Comparison of ENCODE assay signal across 23 cellular contexts in genomic region chr1:16118706-16119105, GRCh38. TPM values are rescaled to one million over a fixed set of nuclear protein-coding genes. Genes with fewer than 3 reads are reported as not detected.
DNase-seq lines count a peak whose midpoint lies in the region; ATAC-seq and TF ChIP-seq lines count a peak whose summit lies in the region.
"Had no signal": no experiment of that assay in that cellular context is flagged by ENCODE, and none has a peak within 500 bp of the region (broad histone marks: within the 10 kb centered on the region; RNA-seq: fewer than 3 reads in every experiment).

No MANE protein-coding gene starts in this region.

- no peak overlapping the region for H3K4me3 ChIP-seq in right cardiac atrium (ENCODE audit: low read length)
- H3K4me3 ChIP-seq in endodermal cell (ENCODE audit: low read length): no peak overlapping the region
- no peak overlapping the region for H3K4me3 ChIP-seq in aorta (ENCODE audit: low read length in 2 of 2)
- H3K4me3 ChIP-seq in GM23338: no peak overlapping the region
- H3K4me3 ChIP-seq in colonic mucosa: no peak overlapping the region

- H3K27me3 ChIP-seq in right cardiac atrium (ENCODE audit: control insufficient read depth, insufficient read depth): no peaks in the 10 kb centered on the region
- no peaks in the 10 kb centered on the region for H3K27me3 ChIP-seq in endodermal cell (ENCODE audit: control insufficient read depth, insufficient read depth, low read length, poor library complexity, severe bottlenecking)
- H3K27me3 ChIP-seq in aorta (ENCODE audit: control insufficient read depth in 1 of 2, insufficient read depth in 2 of 2, low read length in 1 of 2): no peaks in the 10 kb centered on the region
- no peaks in the 10 kb centered on the region for H3K27me3 ChIP-seq in GM23338 (ENCODE audit: insufficient read depth)
- no peaks in the 10 kb centered on the region for H3K27me3 ChIP-seq in colonic mucosa

- H3K27ac ChIP-seq in right cardiac atrium (ENCODE audit: low read length) (no peak overlapping the region), endodermal cell (ENCODE audit: low read depth, low read length) (no peak overlapping the region), aorta (ENCODE audit: low read depth in 1 of 2, low read length in 2 of 2) (no peak overlapping the region), GM23338 (ENCODE audit: low read depth) (no peak overlapping the region), colonic mucosa (no peak overlapping the region)

- intact Hi-C loops in left ventricle myocardium superior (cut with micrococcal nuclease) (no loop called here), right cardiac atrium (cut with DNase I) (no loop called here), aorta (cut with DNase I) (no loop called here), colonic mucosa (cut with DNase I) (no loop called here)

- H3K9me3 ChIP-seq in right cardiac atrium (ENCODE audit: control insufficient read depth, low read length): no peaks in the 10 kb centered on the region
- no peaks in the 10 kb centered on the region for H3K9me3 ChIP-seq in endodermal cell (ENCODE audit: control insufficient read depth, low read length)
- H3K9me3 ChIP-seq in aorta (ENCODE audit: control insufficient read depth, low read length): no peaks in the 10 kb centered on the region
- H3K9me3 ChIP-seq in colonic mucosa: no peaks in the 10 kb centered on the region

- TF ChIP-seq CTCF in endodermal cell (conservative IDR thresholded peaks at IDR 0.05) (no peak), mesothelial cell of epicardium (IDR thresholded peaks at IDR 0.05; ENCODE audit: unreplicated experiment) (no peak), GM23338 (conservative IDR thresholded peaks at IDR 0.05; ENCODE audit: low read depth in 2 of 2) (no peak), colonic mucosa (IDR thresholded peaks at IDR 0.05) (no peak)

- ATAC-seq in left ventricle myocardium superior: no peak
- ATAC-seq in right cardiac atrium: no peak
- no peak for ATAC-seq in aorta (ENCODE audit: low FRiP score)
- ATAC-seq in GM23338: no peak
- ATAC-seq: Panc1, SK-N-SH treated with all-trans-retinoic acid at 6 μM for 48 hours had no signal

- 61% methylated on average over 9 of the region's 9 CpGs for WGBS in right cardiac atrium
- WGBS in endodermal cell (ENCODE audit: insufficient coverage in 1 of 2, insufficient read length in 1 of 2), 2 experiments: 82 to 91% methylated on average over 3 to 9 of the region's 9 CpGs
- 58 to 75% methylated on average over 9 of the region's 9 CpGs for WGBS in aorta, 2 donors

- H4K20me1 ChIP-seq in GM23338 (replicated peaks; ENCODE audit: insufficient read depth): 0 out of 2 replicates have a peak, but pooled peaks cover 3% of the 10 kb centered on the region

- H3K9ac ChIP-seq in endodermal cell (ENCODE audit: extremely low read depth, low read length, poor library complexity, severe bottlenecking) (no peak overlapping the region), colonic mucosa (ENCODE audit: low read depth in 2 of 2, low read length in 2 of 2) (no peak overlapping the region)

- no peaks in the 10 kb centered on the region for H3K9me2 ChIP-seq in GM23338 (ENCODE audit: insufficient read depth)

- H3K4me1 Mint-ChIP-seq in endodermal cell (peaks cover 68% of the 10 kb centered on the region), mesothelial cell of epicardium (peaks cover 31% of the 10 kb centered on the region), GM23338 (peaks cover 66% of the 10 kb centered on the region)
- H3K4me1 Mint-ChIP-seq: IgD-negative memory B cell had no signal

- H3K27ac Mint-ChIP-seq in endodermal cell (peak overlapping the region; percentile 8), mesothelial cell of epicardium (peak overlapping the region; percentile 32), GM23338 (no peak overlapping the region)
- H3K27ac Mint-ChIP-seq: CD14-positive monocyte, IgD-negative memory B cell had no signal

- peak; percentile 19 for DNase-seq in left ventricle myocardium superior
- no peak for DNase-seq in right cardiac atrium
- DNase-seq in endodermal cell: peak; percentile 52
- no peak for DNase-seq in mesothelial cell of epicardium (ENCODE audit: low spot score in 2 of 2, unreplicated experiment in 2 of 2)
- DNase-seq in aorta: peak; percentile 36 to 50
- DNase-seq in GM23338 (ENCODE audit: low spot score): no peak
- no peak for DNase-seq in colonic mucosa
- no peak for DNase-seq in activated CD4-positive, alpha-beta T cell treated with anti-CD3 and anti-CD28 coated beads, Interleukin-2, amount 50 U/mL, for 4 hours
- DNase-seq: AML-193; DMS53; GDM1; Karpas-422; MV-4-11; NCI-H1105 treated with DMSO at 0.1 percent for 48 hours; NCI-H2029 treated with DMSO at 0.1 percent for 48 hours; NCI-H226; NCI-H510A treated with DMSO at 0.1 percent for 48 hours; NCI-H774; NK-92 treated with Interleukin-12 subunit alpha and Interleukin-12 subunit beta, amount 100 ng/mL, for 24 hours had no signal

- H3K4me1 ChIP-seq in right cardiac atrium (ENCODE audit: control insufficient read depth, insufficient read depth, low read length) (no peaks in the 10 kb centered on the region), endodermal cell (ENCODE audit: control insufficient read depth, insufficient read depth, low read length) (peaks cover 30% of the 10 kb centered on the region), aorta (ENCODE audit: control insufficient read depth in 1 of 2, insufficient read depth in 2 of 2, low read length in 2 of 2) (no peaks in the 10 kb centered on the region), GM23338 (ENCODE audit: insufficient read depth) (peaks cover 54% of the 10 kb centered on the region), colonic mucosa (no peaks in the 10 kb centered on the region)

- H3K79me2 ChIP-seq in GM23338 (replicated peaks; ENCODE audit: insufficient read depth): no peaks in the 10 kb centered on the region

- H3K4me3 Mint-ChIP-seq in endodermal cell (no peak overlapping the region), mesothelial cell of epicardium (no peak overlapping the region), GM23338 (no peak overlapping the region)
- H3K4me3 Mint-ChIP-seq: CD14-positive monocyte, IgD-negative memory B cell had no signal

- no peak overlapping the region for H2AFZ ChIP-seq in GM23338

- H3K9me3 Mint-ChIP-seq in endodermal cell: no peaks in the 10 kb centered on the region
- no peaks in the 10 kb centered on the region for H3K9me3 Mint-ChIP-seq in mesothelial cell of epicardium
- H3K9me3 Mint-ChIP-seq in GM23338: no peaks in the 10 kb centered on the region
- H3K9me3 Mint-ChIP-seq: CD14-positive monocyte, IgD-negative memory B cell had no signal

- 0 out of 2 replicates have a peak, but pooled peaks cover 8% of the 10 kb centered on the region for H3F3A ChIP-seq in GM23338 (replicated peaks; ENCODE audit: low read depth)

- H3K4me2 ChIP-seq in GM23338: no peak overlapping the region

- H3K36me3 Mint-ChIP-seq in endodermal cell (ENCODE audit: low read depth) (peaks cover 9% of the 10 kb centered on the region), mesothelial cell of epicardium (peaks cover 7% of the 10 kb centered on the region), GM23338 (ENCODE audit: low read depth) (peaks cover 10% of the 10 kb centered on the region)
- H3K36me3 Mint-ChIP-seq: CD14-positive monocyte, IgD-negative memory B cell had no signal

- no peaks in the 10 kb centered on the region for H3K27me3 Mint-ChIP-seq in endodermal cell (ENCODE audit: insufficient read depth)
- H3K27me3 Mint-ChIP-seq in mesothelial cell of epicardium (ENCODE audit: low read depth): no peaks in the 10 kb centered on the region
- peaks cover 12% of the 10 kb centered on the region for H3K27me3 Mint-ChIP-seq in GM23338 (ENCODE audit: insufficient read depth, low read depth, poor library complexity)

- H3K36me3 ChIP-seq in endodermal cell (ENCODE audit: control insufficient read depth, insufficient read depth, low read length) (peaks cover 13% of the 10 kb centered on the region), aorta (ENCODE audit: control insufficient read depth in 1 of 2, insufficient read depth in 2 of 2, low read length in 1 of 2) (no peaks in the 10 kb centered on the region), GM23338 (ENCODE audit: insufficient read depth) (no peaks in the 10 kb centered on the region), colonic mucosa (no peaks in the 10 kb centered on the region)

TF ChIP-seq in GM23338, 12 proteins besides CTCF, POLR2A, EP300 and RAD21 (continues in another document):
- TF ChIP-seq ZNF114 (CRISPR knock-in tag; IDR thresholded peaks at IDR 0.05): no peak

RNA-seq across cellular contexts. Expression of gene EPHA2, which starts 37.2 kb away (rescaled TPM):
- total RNA-seq in left ventricle myocardium superior (7.6 TPM), right cardiac atrium (10 to 100 TPM in 2 of 4 donors, 1 to 10 TPM in 2; 6.4 to 15.7 (median 9.8) TPM), endodermal cell (10 to 100 TPM; 56.5 to 64.3 TPM), mesothelial cell of epicardium (71.8 to 76.3 TPM (median 75.0 TPM) in 3 replicates), aorta (10 to 100 TPM; 25.2 to 25.9 TPM), colonic mucosa (10 to 100 TPM; 15.7 to 40.8 TPM)
- polyA plus RNA-seq in right cardiac atrium (8.6 TPM), aorta (1 to 10 TPM; 5.4 to 6.3 TPM), GM23338 (2016; fragmentation: Nextera tagmentation; extraction: Ambion mirVana) (7.5 and 8.5 TPM in 2 replicates)
- polyA plus RNA-seq in endodermal cell (2013, experiment 1 of 2): 56.0 TPM
- polyA plus RNA-seq in endodermal cell (2013, experiment 2 of 2): 56.3 TPM
- total RNA-seq in GM23338 (2014; rRNA removed; shearing (Covaris generic)): 35.0 and 51.2 TPM in 2 replicates
- polyA plus RNA-seq: CD14-positive monocyte, IgD-negative memory B cell had no signal

RNA-seq across cellular contexts. Expression of gene FAM131C, which starts 45.3 kb away (rescaled TPM):
- total RNA-seq in left ventricle myocardium superior (3.7 TPM), right cardiac atrium (1 to 10 TPM; 2.6 to 6.1 (median 4.5) TPM), endodermal cell (1 to 10 TPM in 1 of 2 donors, under 1 TPM in 1; 0.66 to 2.5 TPM), mesothelial cell of epicardium (1.6 to 1.9 TPM (median 1.7 TPM) in 3 replicates), aorta (under 1 TPM in 1 of 2 donors, not detected in 1; 0.26 TPM), colonic mucosa (under 1 TPM in 1 of 2 donors, not detected in 1; 0.21 TPM)
- polyA plus RNA-seq in right cardiac atrium (11.5 TPM), aorta (under 1 TPM in 1 of 2 donors, not detected in 1; 0.67 TPM), GM23338 (2016; fragmentation: Nextera tagmentation; extraction: Ambion mirVana) (0.71 and 0.87 TPM in 2 replicates)
- polyA plus RNA-seq in endodermal cell (2013, experiment 1 of 2): 3.7 TPM
- 2.4 TPM for polyA plus RNA-seq in endodermal cell (2013, experiment 2 of 2)
- total RNA-seq in GM23338 (2014; rRNA removed; shearing (Covaris generic)): 0.74 and 1.3 TPM in 2 replicates
- polyA plus RNA-seq: CD14-positive monocyte, IgD-negative memory B cell had no signal

Comparison
In these comparisons a context has a peak if more than half of its experiments do, and no peak if none do; other contexts are left out.
1. DNase-seq: peak in left ventricle myocardium superior (single experiment), endodermal cell (single experiment) and aorta (2 of 2); none in right cardiac atrium (0 of 3), mesothelial cell of epicardium (0 of 2), GM23338 (single experiment), colonic mucosa (single experiment) and activated CD4-positive, alpha-beta T cell treated with anti-CD3 and anti-CD28 coated beads, Interleukin-2, amount 50 U/mL, for 4 hours (0 of 2).